In genomic region chr9:123678038-123678877, GRCh38 we compare ENCODE assay signal across 12 cellular contexts.
A peak's percentile ranks its signal among the peaks of the same experiment; 100 is the strongest.
DNase-seq lines count a peak whose midpoint lies in the region; ATAC-seq and TF ChIP-seq lines count a peak whose summit lies in the region.
"Had no signal": no experiment of that assay in that cellular context is flagged by ENCODE, and none has a peak within 500 bp of the region (broad histone marks: within the 10 kb centered on the region; RNA-seq: fewer than 3 reads in every experiment).

No MANE protein-coding gene starts in this region.

- H3K4me3 Mint-ChIP-seq in type B pancreatic cell: no peak overlapping the region
- H3K4me3 Mint-ChIP-seq: stimulated activated effector memory CD8-positive, alpha-beta T cell treated with anti-CD3 and anti-CD28 coated beads, Interleukin-12 subunit alpha, Interleukin-12 subunit beta, amount 100 ng/mL, for 72 hours had no signal

- intact Hi-C loops in Right ventricle myocardium superior (cut with DNase I) (no loop called here), cardiac septum (cut with DNase I) (no loop called here)

- H3K4me1 Mint-ChIP-seq in type B pancreatic cell (ENCODE audit: unreplicated experiment): peaks cover 29% of the 10 kb centered on the region

- no peak for TF ChIP-seq CTCF in type B pancreatic cell (conservative IDR thresholded peaks at IDR 0.05)

- DNase-seq in Right ventricle myocardium superior (no peak), cardiac septum (ENCODE audit: low spot score) (no peak), NCI-H69 (lab: John Stamatoyannopoulos, UW) (peak; percentile 99), erythroblast (lab: John Stamatoyannopoulos, UW) (peak; percentile 12 to 61), type B pancreatic cell (ENCODE audit: extremely low spot score, unreplicated experiment) (no peak), HPDE6-E6E7 (ENCODE audit: extremely low spot score) (no peak), dermis blood vessel endothelial cell (no peak)
- DNase-seq: ACHN, foreskin keratinocyte, T-helper 1 cell had no signal

- peak overlapping the region; percentile 15 for H3K27ac Mint-ChIP-seq in type B pancreatic cell
- H3K27ac Mint-ChIP-seq: stimulated activated effector memory CD8-positive, alpha-beta T cell treated with anti-CD3 and anti-CD28 coated beads, Interleukin-12 subunit alpha, Interleukin-12 subunit beta, amount 100 ng/mL, for 72 hours had no signal

- peaks cover 28% of the 10 kb centered on the region for H3K9me3 Mint-ChIP-seq in type B pancreatic cell
- H3K9me3 Mint-ChIP-seq: stimulated activated effector memory CD8-positive, alpha-beta T cell treated with anti-CD3 and anti-CD28 coated beads, Interleukin-12 subunit alpha, Interleukin-12 subunit beta, amount 100 ng/mL, for 72 hours had no signal

- H3K36me3 Mint-ChIP-seq in type B pancreatic cell: peaks cover 16% of the 10 kb centered on the region

- ATAC-seq in Right ventricle myocardium superior (ENCODE audit: poor library complexity) (peak; percentile 45), GM18505 (IDR thresholded peaks at IDR 0.05; ENCODE audit: unreplicated experiment) (no peak)
- ATAC-seq: foreskin keratinocyte; stimulated activated effector memory CD8-positive, alpha-beta T cell treated with anti-CD3 and anti-CD28 coated beads, Interleukin-12 subunit alpha, Interleukin-12 subunit beta, amount 100 ng/mL, for 72 hours had no signal

- TF ChIP-seq POLR2A in erythroblast (IDR thresholded peaks at IDR 0.05; ENCODE audit: low read length) (no peak), GM18505 (IDR thresholded peaks at IDR 0.05; ENCODE audit: borderline replicate concordance, extremely low read depth, insufficient read depth, insufficient read length) (no peak)

- peaks cover 62% of the 10 kb centered on the region for H3K27me3 Mint-ChIP-seq in type B pancreatic cell

Comparison
In these comparisons a context has a peak if more than half of its experiments do, and no peak if none do; other contexts are left out.
1. DNase-seq: peak in NCI-H69 (single experiment) and erythroblast (2 of 2); none in Right ventricle myocardium superior (single experiment), cardiac septum (single experiment), type B pancreatic cell (single experiment), HPDE6-E6E7 (single experiment) and dermis blood vessel endothelial cell (single experiment).